ENCODE assay signal across 20 cellular contexts in the genomic region with DNA sequence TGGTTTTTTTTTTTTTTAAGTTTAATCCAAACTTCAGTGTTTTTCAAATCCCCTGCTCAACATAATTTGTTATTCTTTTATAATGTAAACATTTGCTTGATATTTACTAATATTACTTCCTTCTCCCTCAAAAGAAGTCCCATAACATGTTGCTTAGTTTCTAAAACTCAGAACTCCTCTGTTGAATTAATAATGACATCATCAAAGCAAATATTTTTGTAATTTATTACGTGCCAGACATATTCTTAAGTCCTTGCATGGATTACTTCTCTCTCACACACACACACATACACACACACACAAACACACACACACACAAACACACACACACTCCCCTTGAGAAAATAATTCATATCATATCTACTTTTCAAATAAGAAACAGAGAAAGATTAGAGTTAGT.
DNase-seq lines count a peak whose midpoint lies in the region; ATAC-seq, FAIRE-seq and TF ChIP-seq lines count a peak whose summit lies in the region.
"Had no signal": no experiment of that assay in that cellular context is flagged by ENCODE, and none has a peak within 500 bp of the region (broad histone marks: within the 10 kb centered on the region; RNA-seq: fewer than 3 reads in every experiment).

No MANE protein-coding gene starts in this region.

- H4K5ac ChIP-seq in mesendoderm (ENCODE audit: low read length) = no peak overlapping the region

- H3K79me1 ChIP-seq in mesendoderm (ENCODE audit: low read length) = no peaks in the 10 kb centered on the region

- TF ChIP-seq RAD21 in GM12878 (IDR thresholded peaks at IDR 0.05; ENCODE audit: insufficient read depth, low read depth, low read length) = no peak

- no peaks in the 10 kb centered on the region for H3K4me1 Mint-ChIP-seq in activated T-cell treated with anti-CD3 and anti-CD28 coated beads, Interleukin-2, amount 50 U/mL, for 72 hours (ENCODE audit: low read depth)
- H3K4me1 Mint-ChIP-seq: CD4-positive, alpha-beta memory T cell had no signal

- H3K27ac ChIP-seq in GM12878 (ENCODE audit: control insufficient read depth, insufficient read depth) (no peak overlapping the region), mesendoderm (ENCODE audit: low read depth, low read length) (no peak overlapping the region)
- H3K27ac ChIP-seq: A549 had no signal

- H3K4ac ChIP-seq in mesendoderm (ENCODE audit: low read depth, low read length) = peak overlapping the region; percentile 36

- 0% methylated on average over 1 of the region's 1 CpG for WGBS in GM12878 (ENCODE audit: insufficient coverage, insufficient replicate concordance, low lambda C conversion rate, missing lambda C conversion rate)
- no CpG with 5 or more reads among the region's 1 CpG for WGBS in mesendoderm (ENCODE audit: extremely low coverage, insufficient coverage, low lambda C conversion rate)

- H3K56ac ChIP-seq in mesendoderm (ENCODE audit: low read length) = no peak overlapping the region

- no peak for TF ChIP-seq EP300 in GM12878 (IDR thresholded peaks at IDR 0.05; ENCODE audit: borderline replicate concordance in 1 of 2, control insufficient read depth in 1 of 2, low read depth in 2 of 2, low read length in 2 of 2)

- RAD21 ChIA-PET in GM12878 (lab: Charles Lee; ENCODE audit: unreplicated experiment) = interaction anchor here (0.5 to 1.4 kb wide), 2 partner anchors 102 to 133 kb away, joined by 3 read pairs; no protein-coding TSS in a partner anchor

- SMC1A ChIA-PET in GM12878 (lab: Charles Lee; ENCODE audit: uncharacterized antibody, unreplicated experiment) = interaction anchor here (0.6 to 1.1 kb wide), 2 partner anchors 14 to 1485 kb away, joined by 3 read pairs; no protein-coding TSS in a partner anchor

- no peak overlapping the region for H2BK15ac ChIP-seq in mesendoderm (replicated peaks; ENCODE audit: low read depth)

- no TSS peak for BruUV-seq in GM12878 (replicated peaks; lab: Mats Ljungman, UMichigan)

- no peak overlapping the region for H3K4me3 ChIP-seq in GM12878
- no peak overlapping the region for H3K4me3 ChIP-seq in mesendoderm (ENCODE audit: low read length)
- H3K4me3 ChIP-seq: A549, HAP-1 had no signal

- no peak overlapping the region for H2BK120ac ChIP-seq in mesendoderm (ENCODE audit: low read depth, low read length)

- H3K27me3 ChIP-seq in GM12878 (replicated peaks in 1 of 2; ENCODE audit: control insufficient read depth in 2 of 2, insufficient read depth in 2 of 2, low read length in 1 of 2) (no peaks in the 10 kb centered on the region), mesendoderm (ENCODE audit: insufficient read depth, low read length, poor library complexity) (no peaks in the 10 kb centered on the region)

- H2BK5ac ChIP-seq in mesendoderm (ENCODE audit: low read length) = peak overlapping the region; percentile 36

- H2AK5ac ChIP-seq in mesendoderm (ENCODE audit: low read length) = no peak overlapping the region

- POLR2A ChIA-PET in GM12878 (lab: Charles Lee) = no interaction called here

- H3K9me3 ChIP-seq in GM12878 (replicated peaks; ENCODE audit: control insufficient read depth, insufficient read depth, low read length) = no peaks in the 10 kb centered on the region
- H3K9me3 ChIP-seq: A549, Caco-2, HAP-1 had no signal

- H3K9ac ChIP-seq in GM12878 (ENCODE audit: control insufficient read depth, insufficient read depth, low read length) (no peak overlapping the region), mesendoderm (ENCODE audit: low read length) (no peak overlapping the region)

- DNase-seq in DMS53 (lab: John Stamatoyannopoulos, UW) = peak; percentile 9
- no peak for DNase-seq in DMS53 treated with DMSO at 0.1 percent for 48 hours (lab: John Stamatoyannopoulos, UW; ENCODE audit: unreplicated experiment)
- no peak for DNase-seq in GM12878 (ENCODE audit: low read depth, low spot score)
- DNase-seq in mesendoderm = no peak
- no peak for DNase-seq in activated T-cell treated with anti-CD3 and anti-CD28 coated beads, Interleukin-2, amount 50 U/mL, for 72 hours
- DNase-seq in HK-2 (ENCODE audit: unreplicated experiment) = no peak
- no peak for DNase-seq in NCI-H1092 treated with DMSO at 0.1 percent for 48 hours (lab: John Stamatoyannopoulos, UW)
- DNase-seq: 8988T; ACHN; C1 segment of cervical spinal cord; Caco-2; CD4-positive, alpha-beta memory T cell; DMS153; DMS79 treated with DMSO at 0.1 percent for 48 hours; GF-D8; GOT3 had no signal

- no peaks in the 10 kb centered on the region for H3K79me2 ChIP-seq in GM12878 (ENCODE audit: control insufficient read depth, insufficient read depth, low read length)
- no peaks in the 10 kb centered on the region for H3K79me2 ChIP-seq in mesendoderm (ENCODE audit: control insufficient read depth, insufficient read depth, low read length)

- H3K27ac Mint-ChIP-seq in activated T-cell treated with anti-CD3 and anti-CD28 coated beads, Interleukin-2, amount 50 U/mL, for 72 hours = no peak overlapping the region
- H3K27ac Mint-ChIP-seq: CD4-positive, alpha-beta memory T cell had no signal

- no peaks in the 10 kb centered on the region for H3K36me3 Mint-ChIP-seq in activated T-cell treated with anti-CD3 and anti-CD28 coated beads, Interleukin-2, amount 50 U/mL, for 72 hours (ENCODE audit: insufficient read depth in 2 of 2)
- H3K36me3 Mint-ChIP-seq: CD4-positive, alpha-beta memory T cell had no signal

- FAIRE-seq in GM12878 (lab: Jason Lieb, UNC) = no peak
- FAIRE-seq: A549, GM12892, H54 had no signal

- no peak for ATAC-seq in GM12878
- ATAC-seq in activated T-cell treated with anti-CD3 and anti-CD28 coated beads, Interleukin-2, amount 50 U/mL, for 72 hours (replicated peaks in 1 of 2) = no peak
- ATAC-seq: A549 had no signal

- peaks cover 2 to 4% of the 10 kb centered on the region in 2 donors for H3K9me3 Mint-ChIP-seq in activated T-cell treated with anti-CD3 and anti-CD28 coated beads, Interleukin-2, amount 50 U/mL, for 72 hours

- H4K8ac ChIP-seq in mesendoderm (ENCODE audit: low read depth, low read length) = no peak overlapping the region

- in situ Hi-C loops in GM12878 (cut with MboI) = no loop called here

- TF ChIP-seq CTCF in GM12878 (IDR thresholded peaks at IDR 0.05 in 2 of 3, conservative IDR thresholded peaks at IDR 0.05 in 1 of 3; ENCODE audit: control insufficient read depth in 2 of 3, extremely low read depth in 1 of 3, insufficient read depth in 1 of 3, low read depth in 3 of 3, low read length in 3 of 3) = no peak

- no peaks in the 10 kb centered on the region for H4K20me1 ChIP-seq in GM12878 (ENCODE audit: control insufficient read depth, insufficient read depth)

- H3K27me3 Mint-ChIP-seq in activated T-cell treated with anti-CD3 and anti-CD28 coated beads, Interleukin-2, amount 50 U/mL, for 72 hours (ENCODE audit: low read depth) = no peaks in the 10 kb centered on the region
- H3K27me3 Mint-ChIP-seq: CD4-positive, alpha-beta memory T cell had no signal

- H3K23ac ChIP-seq in mesendoderm (ENCODE audit: low read length) = no peak overlapping the region

- H3K18ac ChIP-seq in mesendoderm (ENCODE audit: low read length) = no peak overlapping the region

- no peak overlapping the region for H3K4me2 ChIP-seq in GM12878 (ENCODE audit: control insufficient read depth, insufficient read depth)
- H3K4me2 ChIP-seq in mesendoderm (ENCODE audit: low read length) = no peak overlapping the region
- H3K4me2 ChIP-seq: A549 had no signal

- intact Hi-C loops in GM12878 (cut with micrococcal nuclease; ENCODE audit: unreplicated experiment) = no loop called here

- no peak overlapping the region for H3K4me3 Mint-ChIP-seq in activated T-cell treated with anti-CD3 and anti-CD28 coated beads, Interleukin-2, amount 50 U/mL, for 72 hours
- H3K4me3 Mint-ChIP-seq: CD4-positive, alpha-beta memory T cell had no signal

- no peaks in the 10 kb centered on the region for H3K36me3 ChIP-seq in GM12878 (ENCODE audit: control insufficient read depth in 2 of 2, insufficient read depth in 2 of 2, low read length in 1 of 2)
- no peaks in the 10 kb centered on the region for H3K36me3 ChIP-seq in mesendoderm (ENCODE audit: control insufficient read depth, insufficient read depth, low read length)
- H3K36me3 ChIP-seq: HAP-1 had no signal

- CTCF ChIA-PET in GM12878 (lab: Yijun Ruan, JAX) = interaction anchor here (0.6 kb wide), 1 partner anchor 228 kb away, joined by 4 read pairs; no protein-coding TSS in a partner anchor

- no peaks in the 10 kb centered on the region for H3K4me1 ChIP-seq in GM12878 (ENCODE audit: control insufficient read depth, insufficient read depth, low read length)
- peaks cover 2% of the 10 kb centered on the region for H3K4me1 ChIP-seq in mesendoderm (ENCODE audit: control insufficient read depth, low read depth, low read length)
- H3K4me1 ChIP-seq: A549, Caco-2, HAP-1 had no signal

- H2AFZ ChIP-seq in GM12878 (ENCODE audit: control insufficient read depth, low read depth, low read length) = no peak overlapping the region

- no peak for TF ChIP-seq POLR2A in GM12878 (IDR thresholded peaks at IDR 0.05; ENCODE audit: low read depth, low read length)

TF ChIP-seq in GM12878, 131 proteins besides CTCF, POLR2A, EP300 and RAD21:
- TF ChIP-seq ATF7 (IDR thresholded peaks at IDR 0.05; ENCODE audit: low read depth) = peak; percentile 77
- TF ChIP-seq SMAD5 (IDR thresholded peaks at IDR 0.05; ENCODE audit: low read depth) = no peak
